Comparison of ENCODE assay signal across 9 cellular contexts in genomic region chr1:158181577-158181922, GRCh38. TPM values are rescaled to one million over a fixed set of nuclear protein-coding genes. Genes with fewer than 3 reads are reported as not detected.
DNase-seq lines count a peak whose midpoint lies in the region; ATAC-seq, FAIRE-seq and TF ChIP-seq lines count a peak whose summit lies in the region.
"Had no signal": no experiment of that assay in that cellular context is flagged by ENCODE, and none has a peak within 500 bp of the region (broad histone marks: within the 10 kb centered on the region; RNA-seq: fewer than 3 reads in every experiment).

No MANE protein-coding gene starts in this region.

- no peak for DNase-seq in activated naive CD8-positive, alpha-beta T cell treated with anti-CD3 and anti-CD28 coated beads for 36 hours
- no peak for DNase-seq in keratinocyte (ENCODE audit: low read depth, low spot score)
- DNase-seq in spleen: no peak
- DNase-seq in left colon: no peak
- no peak for DNase-seq in NCI-H2029 (lab: John Stamatoyannopoulos, UW)
- no peak for DNase-seq in stimulated activated CD4-positive, alpha-beta T cell treated with anti-CD3 and anti-CD28 coated beads, Interleukin-12 subunit alpha, Interleukin-12 subunit beta, amount 100 ng/mL, for 4 hours

- H3K79me2 ChIP-seq in keratinocyte (ENCODE audit: control insufficient read depth, insufficient read depth, low read length): no peaks in the 10 kb centered on the region

- H3K27me3 ChIP-seq in keratinocyte (ENCODE audit: control insufficient read depth, extremely low read depth, insufficient read depth, low read length): no peaks in the 10 kb centered on the region
- peaks cover 0 to 48% (median 0%) of the 10 kb centered on the region in 7 donors for H3K27me3 ChIP-seq in spleen (replicated peaks in 1 of 7)

- H3K27me3 Mint-ChIP-seq in IgD-negative memory B cell: peaks cover 1% of the 10 kb centered on the region
- peaks cover 69% of the 10 kb centered on the region for H3K27me3 Mint-ChIP-seq in activated naive CD8-positive, alpha-beta T cell treated with anti-CD3 and anti-CD28 coated beads for 36 hours

- 22 to 33% (median 23%) methylated on average over 13 of the region's 13 CpGs for WGBS in spleen, 5 donors

- H3K27ac ChIP-seq in keratinocyte (ENCODE audit: control insufficient read depth, insufficient read depth, low read length) (no peak overlapping the region), spleen (peak overlapping the region in 7 of 8 donors; percentile 63 to 93 (median 87))

- peak overlapping the region; percentile 61 for H3K9ac ChIP-seq in keratinocyte (ENCODE audit: control insufficient read depth, extremely low read depth, insufficient read depth, low read length)

- no peaks in the 10 kb centered on the region for H3K9me1 ChIP-seq in keratinocyte (ENCODE audit: control insufficient read depth, extremely low read depth, insufficient read depth, low read length)

- H3K4me1 Mint-ChIP-seq in IgD-negative memory B cell: peaks cover 13 to 49% (median 47%) of the 10 kb centered on the region in 3 donors
- peaks cover 9% of the 10 kb centered on the region for H3K4me1 Mint-ChIP-seq in activated naive CD8-positive, alpha-beta T cell treated with anti-CD3 and anti-CD28 coated beads for 36 hours

- intact Hi-C loops in spleen (cut with DNase I; ENCODE audit: low total_unique reads): no loop called here
- intact Hi-C loops in left colon (cut with DNase I, micrococcal nuclease): no loop called here

- H3K9me3 ChIP-seq in keratinocyte (ENCODE audit: control insufficient read depth, low read depth, low read length): no peaks in the 10 kb centered on the region
- H3K9me3 ChIP-seq in spleen: no peaks in the 10 kb centered on the region

- H3K4me1 ChIP-seq in keratinocyte (ENCODE audit: control insufficient read depth, extremely low read depth, insufficient read depth, low read length) (peaks cover 23% of the 10 kb centered on the region), spleen (peaks cover 23 to 97% (median 61%) of the 10 kb centered on the region in 6 donors)

- peak in 1 of 3 experiments; percentile 0 for TF ChIP-seq CTCF in keratinocyte (optimal IDR thresholded peaks at IDR 0.05 in 1 of 3, IDR thresholded peaks at IDR 0.05 in 1 of 3, conservative IDR thresholded peaks at IDR 0.05 in 1 of 3; ENCODE audit: extremely low read depth in 1 of 3, insufficient read depth in 2 of 3, low read length in 3 of 3)
- TF ChIP-seq CTCF in spleen (IDR thresholded peaks at IDR 0.05 in 8 of 11, conservative IDR thresholded peaks at IDR 0.05 in 3 of 11): no peak

- peak overlapping the region; percentile 48 to 79 (median 66) for H3K4me3 ChIP-seq in keratinocyte (ENCODE audit: control insufficient read depth in 2 of 3, extremely low read depth in 1 of 3, insufficient read depth in 2 of 3, low read depth in 1 of 3, low read length in 3 of 3)
- H3K4me3 ChIP-seq in spleen: peak overlapping the region; percentile 48 to 71 (median 58)

- no peaks in the 10 kb centered on the region for H3K9me3 Mint-ChIP-seq in IgD-negative memory B cell
- H3K9me3 Mint-ChIP-seq in activated naive CD8-positive, alpha-beta T cell treated with anti-CD3 and anti-CD28 coated beads for 36 hours: no peaks in the 10 kb centered on the region

- peaks cover 5% of the 10 kb centered on the region for H3K36me3 Mint-ChIP-seq in IgD-negative memory B cell
- no peaks in the 10 kb centered on the region for H3K36me3 Mint-ChIP-seq in activated naive CD8-positive, alpha-beta T cell treated with anti-CD3 and anti-CD28 coated beads for 36 hours

- ATAC-seq in left colon (no peak), GM21423 (IDR thresholded peaks at IDR 0.05; ENCODE audit: unreplicated experiment) (no peak)

- H3K4me2 ChIP-seq in keratinocyte (ENCODE audit: control insufficient read depth, extremely low read depth, insufficient read depth, low read depth, low read length): peak overlapping the region; percentile 83

- FAIRE-seq in keratinocyte (lab: Jason Lieb, UNC): no peak
- FAIRE-seq: islet of Langerhans had no signal

- TF ChIP-seq POLR2A in spleen (IDR thresholded peaks at IDR 0.05): no peak

- peak overlapping the region; percentile 81 to 94 (median 90) for H3K4me3 Mint-ChIP-seq in IgD-negative memory B cell
- H3K4me3 Mint-ChIP-seq in activated naive CD8-positive, alpha-beta T cell treated with anti-CD3 and anti-CD28 coated beads for 36 hours: peak overlapping the region; percentile 79

- H2AFZ ChIP-seq in keratinocyte (ENCODE audit: control insufficient read depth, low read length): peak overlapping the region; percentile 96

- dilution Hi-C loops in keratinocyte (cut with MboI; ENCODE audit: extremely low pct_ligation_motif_present, low sequenced_read_pairs): no loop called here

- peak overlapping the region; percentile 42 to 97 (median 94) for H3K27ac Mint-ChIP-seq in IgD-negative memory B cell
- no peak overlapping the region for H3K27ac Mint-ChIP-seq in activated naive CD8-positive, alpha-beta T cell treated with anti-CD3 and anti-CD28 coated beads for 36 hours

- no peaks in the 10 kb centered on the region for H4K20me1 ChIP-seq in keratinocyte (ENCODE audit: control insufficient read depth, extremely low read depth, insufficient read depth, low read length)

- H3K36me3 ChIP-seq in keratinocyte (ENCODE audit: control insufficient read depth in 2 of 2, extremely low read depth in 1 of 2, insufficient read depth in 2 of 2, low read length in 2 of 2): no peaks in the 10 kb centered on the region
- peaks cover 0 to 21% (median 0%) of the 10 kb centered on the region in 6 donors for H3K36me3 ChIP-seq in spleen

RNA-seq across cellular contexts. Expression of gene CD1D, which starts 0.9 kb away (rescaled TPM):
- 20.5 TPM for polyA plus RNA-seq in IgD-negative memory B cell
- total RNA-seq in activated naive CD8-positive, alpha-beta T cell treated with anti-CD3 and anti-CD28 coated beads for 36 hours: not detected
- polyA plus RNA-seq in keratinocyte: 2.5 to 3.0 TPM (median 2.8 TPM) in 3 replicates
- polyA plus RNA-seq in keratinocyte (2011; ENCODE audit: low read depth): 0.72 TPM
- 1.2 and 1.4 TPM in 2 replicates for polyA plus RNA-seq in keratinocyte (2011; cell fraction: cytosol; rRNA removed)
- 5.2 TPM in 2 replicates for polyA plus RNA-seq in keratinocyte (2011; cell fraction: nucleus; rRNA removed)
- 0.90 and 3.0 TPM in 2 replicates for polyA plus RNA-seq in keratinocyte (2012; ENCODE audit: low replicate concordance)
- polyA minus RNA-seq in keratinocyte: 0.69 to 2.4 TPM (median 1.7 TPM) in 3 replicates
- 2.9 TPM for polyA minus RNA-seq in keratinocyte (2011; cell fraction: cytosol; rRNA and poly(A)+ RNA removed)
- polyA minus RNA-seq in keratinocyte (2011; cell fraction: nucleus; rRNA and poly(A)+ RNA removed): 3.3 and 4.1 TPM in 2 replicates
- 10 to 100 TPM; 14.7 to 28.5 (median 23.0) TPM for total RNA-seq in spleen
- 10 to 100 TPM; 26.7 to 62.8 (median 28.3) TPM for polyA plus RNA-seq in spleen
- total RNA-seq in left colon: 1 to 10 TPM; 6.5 to 8.2 TPM

Comparison
In these comparisons a context has a peak if more than half of its experiments do, and no peak if none do; other contexts are left out.
1. RNA of gene CD1D, which starts 0.9 kb away (total RNA-seq): 14.7 to 28.5 TPM in spleen and 6.5 to 8.2 TPM in left colon; not detected in activated naive CD8-positive, alpha-beta T cell treated with anti-CD3 and anti-CD28 coated beads for 36 hours; every median in the first group is over 4 times any median in the second.